Comparison of ENCODE assay signal across 14 cellular contexts in the genomic region with DNA sequence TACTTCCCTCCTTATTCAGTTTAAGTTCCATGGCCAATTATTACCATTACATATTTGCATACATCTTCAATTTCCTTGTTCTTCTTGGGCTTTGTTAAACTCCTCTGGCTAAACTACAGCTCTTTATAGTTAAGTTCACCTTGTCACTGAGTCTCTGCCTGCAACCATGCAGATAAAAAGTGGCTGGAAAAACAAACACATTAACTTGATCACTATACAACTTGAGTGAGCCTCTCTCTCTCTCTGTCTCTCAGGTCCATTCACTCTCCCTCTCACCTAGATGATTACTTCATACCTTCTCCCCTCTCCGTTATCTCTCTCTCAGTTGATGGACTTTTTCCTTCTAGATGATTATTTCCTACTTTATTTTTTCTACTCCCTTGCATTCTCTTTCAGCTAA.
"Had no signal": no experiment of that assay in that cellular context is flagged by ENCODE, and none has a peak within 500 bp of the region (broad histone marks: within the 10 kb centered on the region; RNA-seq: fewer than 3 reads in every experiment).

No MANE protein-coding gene starts in this region.

- H3K36me3 ChIP-seq: colonic mucosa had no signal

- H3K9me3 ChIP-seq: body of pancreas, colonic mucosa, lower lobe of right lung had no signal

- H3K4me3 ChIP-seq: body of pancreas, colonic mucosa, lower lobe of right lung had no signal

- H3K27ac ChIP-seq: body of pancreas, colonic mucosa, lower lobe of right lung, parathyroid adenoma had no signal

- H3K27me3 ChIP-seq: body of pancreas, colonic mucosa had no signal

- H3K9me3 Mint-ChIP-seq: activated naive CD4-positive, alpha-beta T cell treated with anti-CD3 and anti-CD28 coated beads, Interleukin-2, amount 50 U/mL, for 72 hours had no signal

- DNase-seq: activated CD4-positive, alpha-beta T cell treated with anti-CD3 and anti-CD28 coated beads, Interleukin-2, amount 50 U/mL, for 1 hour; activated T-cell treated with anti-CD3 and anti-CD28 coated beads for 4 hours; amygdala; body of pancreas; caudate nucleus; colonic mucosa; foreskin fibroblast; glutamatergic neuron; lower lobe of right lung; midbrain; stimulated activated CD4-positive, alpha-beta T cell treated with anti-CD3 and anti-CD28 coated beads, Interleukin-1b, Interleukin-23, amount 100 ng/mL, for 48 hours had no signal

- H3K4me1 ChIP-seq: colonic mucosa, lower lobe of right lung had no signal

- ATAC-seq: activated CD4-positive, CD25-positive, alpha-beta regulatory T cell treated with anti-CD3 and anti-CD28 coated beads, Interleukin-2, amount 50 U/mL, for 24 hours; activated naive CD4-positive, alpha-beta T cell treated with anti-CD3 and anti-CD28 coated beads, Interleukin-2, amount 50 U/mL, for 72 hours; body of pancreas; lower lobe of right lung had no signal
